Comparison of ENCODE assay signal across 19 cellular contexts in the genomic region with DNA sequence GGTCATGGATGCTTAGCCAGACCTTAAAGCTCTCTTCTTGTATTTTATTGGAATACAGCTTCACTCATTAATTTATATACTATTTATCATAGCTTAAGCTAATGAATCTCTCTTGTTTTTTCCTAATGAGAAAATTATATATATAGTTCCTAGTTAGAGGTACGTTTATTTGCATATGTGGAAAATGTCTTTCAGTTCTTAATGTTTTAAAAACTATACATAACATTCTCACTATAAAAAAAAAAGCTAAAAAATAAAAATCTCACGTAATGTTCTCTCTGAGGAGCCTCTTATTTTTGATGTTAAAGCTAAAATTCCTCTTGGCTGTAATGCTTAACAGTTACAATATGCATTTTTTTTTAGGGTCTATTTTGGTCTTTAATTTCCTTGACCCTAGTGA.
"Had no signal": no experiment of that assay in that cellular context is flagged by ENCODE, and none has a peak within 500 bp of the region (broad histone marks: within the 10 kb centered on the region; RNA-seq: fewer than 3 reads in every experiment).

No MANE protein-coding gene starts in this region.

- DNase-seq: activated CD4-positive, alpha-beta T cell treated with anti-CD3 and anti-CD28 coated beads, Interleukin-2, amount 50 U/mL, for 4 hours; activated effector memory CD4-positive, alpha-beta T cell treated with Interleukin-2 at 50 U/mL for 16 hours; activated T-cell treated with anti-CD3 and anti-CD28 coated beads, Interleukin-2, amount 50 U/mL, for 24 hours; amygdala; body of pancreas; caudate nucleus; dorsolateral prefrontal cortex; islet precursor cell; occipital lobe; posterior cingulate gyrus; sigmoid colon; stimulated activated CD4-positive, alpha-beta T cell treated with anti-CD3 and anti-CD28 coated beads, Interleukin-4, amount 100 ng/mL, for 4 hours; testis; WERI-Rb-1 had no signal

- H3K27me3 Mint-ChIP-seq: activated naive CD4-positive, alpha-beta T cell treated with anti-CD3 and anti-CD28 coated beads, Interleukin-2, amount 50 U/mL, for 24 hours; activated T-cell treated with anti-CD3 and anti-CD28 coated beads, Interleukin-2, amount 50 U/mL, for 24 hours; stimulated activated memory B cell treated with anti-CD40 and anti-IgM and Interleukin-4, amounts not matched to agents 10 μg/mL and 1 μg/mL and 100 μg/mL, for 72 hours; type B pancreatic cell had no signal

- H3K9me3 ChIP-seq: body of pancreas, sigmoid colon, testis had no signal

- H3K4me3 ChIP-seq: body of pancreas, dorsolateral prefrontal cortex, hepatocyte, lung, sigmoid colon, testis had no signal

- H3K9me3 Mint-ChIP-seq: activated naive CD4-positive, alpha-beta T cell treated with anti-CD3 and anti-CD28 coated beads, Interleukin-2, amount 50 U/mL, for 24 hours; activated T-cell treated with anti-CD3 and anti-CD28 coated beads, Interleukin-2, amount 50 U/mL, for 24 hours; stimulated activated memory B cell treated with anti-CD40 and anti-IgM and Interleukin-4, amounts not matched to agents 10 μg/mL and 1 μg/mL and 100 μg/mL, for 72 hours; type B pancreatic cell had no signal

- H3K27ac Mint-ChIP-seq: activated naive CD4-positive, alpha-beta T cell treated with anti-CD3 and anti-CD28 coated beads, Interleukin-2, amount 50 U/mL, for 24 hours; activated T-cell treated with anti-CD3 and anti-CD28 coated beads, Interleukin-2, amount 50 U/mL, for 24 hours; stimulated activated memory B cell treated with anti-CD40 and anti-IgM and Interleukin-4, amounts not matched to agents 10 μg/mL and 1 μg/mL and 100 μg/mL, for 72 hours; type B pancreatic cell had no signal

- H3K27ac ChIP-seq: body of pancreas, hepatocyte, sigmoid colon, testis, WERI-Rb-1 had no signal

- ATAC-seq: body of pancreas; stimulated activated memory B cell treated with anti-CD40 and anti-IgM and Interleukin-4, amounts not matched to agents 10 μg/mL and 1 μg/mL and 100 μg/mL, for 72 hours had no signal

- H3K27me3 ChIP-seq: body of pancreas, dorsolateral prefrontal cortex, hepatocyte, sigmoid colon, testis had no signal

- H3K4me3 Mint-ChIP-seq: activated naive CD4-positive, alpha-beta T cell treated with anti-CD3 and anti-CD28 coated beads, Interleukin-2, amount 50 U/mL, for 24 hours; activated T-cell treated with anti-CD3 and anti-CD28 coated beads, Interleukin-2, amount 50 U/mL, for 24 hours; stimulated activated memory B cell treated with anti-CD40 and anti-IgM and Interleukin-4, amounts not matched to agents 10 μg/mL and 1 μg/mL and 100 μg/mL, for 72 hours; type B pancreatic cell had no signal
